In genomic region chr3:32220006-32220405, GRCh38 we compare ENCODE assay signal across 13 cellular contexts. TPM values are rescaled to one million over a fixed set of nuclear protein-coding genes. Genes with fewer than 3 reads are reported as not detected.
DNase-seq lines count a peak whose midpoint lies in the region; ATAC-seq and TF ChIP-seq lines count a peak whose summit lies in the region.
"Had no signal": no experiment of that assay in that cellular context is flagged by ENCODE, and none has a peak within 500 bp of the region (broad histone marks: within the 10 kb centered on the region; RNA-seq: fewer than 3 reads in every experiment).

No MANE protein-coding gene starts in this region.

- no peak overlapping the region for H3K9ac ChIP-seq in OCI-LY3 (ENCODE audit: low read length)

- peak overlapping the region; percentile 71; the same call in 1 of the 2 replicates for H2AFZ ChIP-seq in OCI-LY3 (ENCODE audit: low read depth, low read length)

- peaks cover 6% of the 10 kb centered on the region; the same call in 1 of the 2 replicates for H3K27me3 ChIP-seq in OCI-LY3 (ENCODE audit: low read depth, low read length)

- peaks cover 5% of the 10 kb centered on the region for H3K4me1 Mint-ChIP-seq in activated CD4-positive, alpha-beta T cell treated with anti-CD3 and anti-CD28 coated beads, Interleukin-2, amount 10 ng/mL, durations not matched to agents 7 days and 5 days
- H3K4me1 Mint-ChIP-seq: B cell, IgD-negative memory B cell had no signal

- H3K4me3 ChIP-seq in OCI-LY3 (ENCODE audit: low read length) (no peak overlapping the region), astrocyte of the spinal cord (ENCODE audit: low read depth, low read length) (no peak overlapping the region), skeletal muscle cell (ENCODE audit: low read depth, low read length) (no peak overlapping the region)

- POLR2A ChIA-PET in activated CD4-positive, alpha-beta T cell treated with anti-CD3 and anti-CD28 coated beads, Interleukin-2, amount 10 ng/mL, durations not matched to agents 7 days and 5 days (lab: Charles Lee) = no interaction called here

- DNase-seq in astrocyte of the spinal cord (ENCODE audit: low read depth, low spot score) = peak; percentile 67
- DNase-seq in fibroblast of peridontal ligament (ENCODE audit: extremely low read depth) = peak; percentile 48
- DNase-seq in skeletal muscle cell (ENCODE audit: low read depth) = peak; percentile 48
- no peak for DNase-seq in activated CD8-positive, alpha-beta memory T cell treated with anti-CD3 and anti-CD28 coated beads for 24 hours
- DNase-seq in activated CD4-positive, alpha-beta T cell treated with anti-CD3 and anti-CD28 coated beads, Interleukin-2, amount 10 ng/mL, durations not matched to agents 7 days and 5 days = no peak
- DNase-seq: CD4-positive, alpha-beta T cell; NCI-H187 treated with DMSO at 0.1 percent for 48 hours; NCI-H526 treated with DMSO at 0.1 percent for 48 hours had no signal

- TF ChIP-seq CTCF in OCI-LY3 (IDR thresholded peaks at IDR 0.05; ENCODE audit: low read depth, low read length) (no peak), astrocyte of the spinal cord (IDR thresholded peaks at IDR 0.05; ENCODE audit: low read depth, low read length) (no peak)

- CTCF ChIA-PET in activated CD4-positive, alpha-beta T cell treated with anti-CD3 and anti-CD28 coated beads, Interleukin-2, amount 10 ng/mL, durations not matched to agents 7 days and 5 days (lab: Charles Lee) = interaction anchor here (0.6 kb wide), 1 partner anchor 16 kb away, joined by 5 read pairs; no protein-coding TSS in a partner anchor

- no peak overlapping the region for H3K4me2 ChIP-seq in OCI-LY3 (ENCODE audit: low read length)

- H3K79me2 ChIP-seq in OCI-LY3 (ENCODE audit: low read length) = no peaks in the 10 kb centered on the region

- H3K36me3 ChIP-seq in OCI-LY3 (replicated peaks; ENCODE audit: low read depth, low read length) = no peaks in the 10 kb centered on the region

- in situ Hi-C loops in astrocyte of the spinal cord (cut with HindIII; ENCODE audit: low sequenced_read_pairs) = no loop called here

- ATAC-seq in HG02571 (IDR thresholded peaks at IDR 0.05; ENCODE audit: unreplicated experiment) (no peak), HG02973 (IDR thresholded peaks at IDR 0.05; ENCODE audit: unreplicated experiment) (no peak)

- H3K9me3 Mint-ChIP-seq in activated CD4-positive, alpha-beta T cell treated with anti-CD3 and anti-CD28 coated beads, Interleukin-2, amount 10 ng/mL, durations not matched to agents 7 days and 5 days = peaks cover 17% of the 10 kb centered on the region

- peaks cover 15% of the 10 kb centered on the region for H3K4me1 ChIP-seq in OCI-LY3 (ENCODE audit: low read length)

- peaks cover 2% of the 10 kb centered on the region for H3K36me3 Mint-ChIP-seq in activated CD4-positive, alpha-beta T cell treated with anti-CD3 and anti-CD28 coated beads, Interleukin-2, amount 10 ng/mL, durations not matched to agents 7 days and 5 days (ENCODE audit: low read depth)

- H3K4me3 Mint-ChIP-seq in activated CD4-positive, alpha-beta T cell treated with anti-CD3 and anti-CD28 coated beads, Interleukin-2, amount 10 ng/mL, durations not matched to agents 7 days and 5 days = no peak overlapping the region
- H3K4me3 Mint-ChIP-seq: B cell; CD4-positive, alpha-beta T cell; IgD-negative memory B cell had no signal

- no peak overlapping the region for H3K27ac ChIP-seq in OCI-LY3 (ENCODE audit: low read length)

- H3K27ac Mint-ChIP-seq in activated CD4-positive, alpha-beta T cell treated with anti-CD3 and anti-CD28 coated beads, Interleukin-2, amount 10 ng/mL, durations not matched to agents 7 days and 5 days = no peak overlapping the region
- H3K27ac Mint-ChIP-seq: B cell; CD4-positive, alpha-beta T cell; IgD-negative memory B cell had no signal

- no peaks in the 10 kb centered on the region for H3K27me3 Mint-ChIP-seq in activated CD4-positive, alpha-beta T cell treated with anti-CD3 and anti-CD28 coated beads, Interleukin-2, amount 10 ng/mL, durations not matched to agents 7 days and 5 days

- no peaks in the 10 kb centered on the region for H4K20me1 ChIP-seq in OCI-LY3 (ENCODE audit: insufficient read depth, low read length)

- H3K9me3 ChIP-seq in OCI-LY3 (ENCODE audit: insufficient read depth, low read length) = no peaks in the 10 kb centered on the region

RNA-seq across cellular contexts. Expression of gene CMTM8, which starts 18.5 kb away (rescaled TPM):
- 1 to 10 TPM; 5.9 to 6.5 TPM for total RNA-seq in activated CD4-positive, alpha-beta T cell treated with anti-CD3 and anti-CD28 coated beads, Interleukin-2, amount 10 ng/mL, durations not matched to agents 7 days and 5 days

Comparison
In these comparisons a context has a peak if more than half of its experiments do, and no peak if none do; other contexts are left out.
1. DNase-seq: peak in astrocyte of the spinal cord (single experiment), fibroblast of peridontal ligament (single experiment) and skeletal muscle cell (single experiment); none in activated CD8-positive, alpha-beta memory T cell treated with anti-CD3 and anti-CD28 coated beads for 24 hours (single experiment) and activated CD4-positive, alpha-beta T cell treated with anti-CD3 and anti-CD28 coated beads, Interleukin-2, amount 10 ng/mL, durations not matched to agents 7 days and 5 days (single experiment).